8 cellular contexts compared by ENCODE assay signal in genomic region chr1:164560504-164560903, GRCh38. TPM values are rescaled to one million over a fixed set of nuclear protein-coding genes. Genes with fewer than 3 reads are reported as not detected.
DNase-seq lines count a peak whose midpoint lies in the region; ATAC-seq and TF ChIP-seq lines count a peak whose summit lies in the region.

No MANE protein-coding gene starts in this region.

- peak overlapping the region; percentile 53 for H3K9ac ChIP-seq in H9 (ENCODE audit: extremely low read depth, insufficient read length, low read length)

- H3K27ac ChIP-seq in H9 (ENCODE audit: insufficient read length, low read depth, low read length) (no peak overlapping the region), ascending aorta (peak overlapping the region; percentile 79 to 84), iPS DF 6.9 (ENCODE audit: low read length) (no peak overlapping the region), gastrocnemius medialis (peak overlapping the region; percentile 89 to 92 (median 90))

- H3K79me1 ChIP-seq in H9 (ENCODE audit: insufficient read depth, low read depth, low read length, poor library complexity, severe bottlenecking), result no peaks in the 10 kb centered on the region

- H2BK120ac ChIP-seq in H9 (ENCODE audit: low read depth, low read length, poor library complexity, severe bottlenecking), result no peak overlapping the region

- peaks cover 2% of the 10 kb centered on the region for H3K23me2 ChIP-seq in H9 (ENCODE audit: insufficient read length, low read depth, low read length, poor library complexity, severe bottlenecking)

- H3K9me3 ChIP-seq in H9 (ENCODE audit: control insufficient read depth, low read depth, low read length), result no peaks in the 10 kb centered on the region
- no peaks in the 10 kb centered on the region for H3K9me3 ChIP-seq in ascending aorta
- H3K9me3 ChIP-seq in iPS DF 6.9 (ENCODE audit: control insufficient read depth, insufficient read depth, low read length), result no peaks in the 10 kb centered on the region
- H3K9me3 ChIP-seq in gastrocnemius medialis, result no peaks in the 10 kb centered on the region

- no peak overlapping the region for H3T11ph ChIP-seq in H9 (ENCODE audit: low read length)

- TF ChIP-seq CTCF in H9 (conservative IDR thresholded peaks at IDR 0.05) (no peak), ascending aorta (IDR thresholded peaks at IDR 0.05) (no peak), gastrocnemius medialis (IDR thresholded peaks at IDR 0.05 in 4 of 5, conservative IDR thresholded peaks at IDR 0.05 in 1 of 5) (no peak), GM10266 (IDR thresholded peaks at IDR 0.05; ENCODE audit: control insufficient read depth, insufficient read depth, low read depth, missing control alignments) (no peak)

- H2BK12ac ChIP-seq in H9 (ENCODE audit: insufficient read length, low read depth, low read length), result no peak overlapping the region

- H2BK5ac ChIP-seq in H9 (ENCODE audit: insufficient read length, low read length), result no peak overlapping the region

- DNase-seq in H9 (no peak), ascending aorta (ENCODE audit: low spot score in 2 of 2) (no peak), iPS DF 6.9 (ENCODE audit: low read depth, low spot score) (no peak), gastrocnemius medialis (no peak), GM10266 (ENCODE audit: extremely low spot score) (no peak), MV-4-11 (lab: John Stamatoyannopoulos, UW) (no peak)

- no peak overlapping the region for H2AK5ac ChIP-seq in H9 (ENCODE audit: insufficient read length, low read length)

- no peak overlapping the region for H3K14ac ChIP-seq in H9 (ENCODE audit: insufficient read depth, low read length)

- H3K4me3 ChIP-seq in ascending aorta (peak overlapping the region; percentile 69 to 82), iPS DF 6.9 (ENCODE audit: low read length) (peak overlapping the region; percentile 58), gastrocnemius medialis (peak overlapping the region; percentile 72 to 94 (median 82))

- H4K91ac ChIP-seq in H9 (ENCODE audit: insufficient read length, low read depth, low read length), result no peak overlapping the region

- H3K4ac ChIP-seq in H9 (ENCODE audit: low read depth, low read length), result no peak overlapping the region

- H3K36me3 ChIP-seq in ascending aorta (no peaks in the 10 kb centered on the region), iPS DF 6.9 (ENCODE audit: control insufficient read depth, insufficient read depth, low read length) (no peaks in the 10 kb centered on the region; the same call in 1 of the 2 replicates), gastrocnemius medialis (no peaks in the 10 kb centered on the region)

- H3K18ac ChIP-seq in H9 (ENCODE audit: insufficient read length, low read depth, low read length), result no peak overlapping the region

- H3K4me3 Mint-ChIP-seq in H9, result peak overlapping the region; percentile 98 to 99

- no peak overlapping the region for H4K5ac ChIP-seq in H9 (ENCODE audit: insufficient read length, low read depth, low read length)

- H3K36me3 Mint-ChIP-seq in H9 (ENCODE audit: insufficient read depth in 1 of 3, low read depth in 3 of 3), result peaks cover 0 to 13% (median 9%) of the 10 kb centered on the region in 3 experiments; a peak in 3 of 7 replicates

- intact Hi-C loops in ascending aorta (cut with DNase I), result no loop called here
- intact Hi-C loops in gastrocnemius medialis (cut with DNase I; ENCODE audit: low total_unique reads), result loop anchor here (2.0 to 10.0 kb wide), 3 partner anchors 52 to 226 kb away; no protein-coding TSS in a partner anchor

- no peak for TF ChIP-seq POLR2A in gastrocnemius medialis (IDR thresholded peaks at IDR 0.05)

- H4K8ac ChIP-seq in H9 (replicated peaks; ENCODE audit: insufficient read length, low read depth, low read length), result no peak overlapping the region

- H3K56ac ChIP-seq in H9 (ENCODE audit: insufficient read length, low read depth, low read length), result no peak overlapping the region

- WGBS in H9 (ENCODE audit: extremely low coverage, insufficient read length, low lambda C conversion rate), result no CpG with 5 or more reads among the region's 3 CpGs
- 100% methylated on average over 1 of the region's 3 CpGs for WGBS in iPS DF 6.9 (ENCODE audit: insufficient coverage, insufficient read length)

- H3K9me3 Mint-ChIP-seq in H9, result no peaks in the 10 kb centered on the region

- H4K20me1 ChIP-seq in H9 (ENCODE audit: control insufficient read depth, insufficient read depth, insufficient read length), result no peaks in the 10 kb centered on the region

- H3K4me1 ChIP-seq in H9 (ENCODE audit: insufficient read depth, low read length), result peaks cover 3% of the 10 kb centered on the region; the same call in 1 of the 2 replicates
- no peaks in the 10 kb centered on the region for H3K4me1 ChIP-seq in ascending aorta
- H3K4me1 ChIP-seq in iPS DF 6.9 (ENCODE audit: control insufficient read depth, insufficient read depth, low read length), result no peaks in the 10 kb centered on the region; the same call in 1 of the 2 replicates
- H3K4me1 ChIP-seq in gastrocnemius medialis, result peaks cover 29 to 34% of the 10 kb centered on the region in 2 donors

- no peak overlapping the region for H2BK15ac ChIP-seq in H9 (ENCODE audit: low read depth, low read length)

- peak overlapping the region; percentile 96 to 99 (median 98); a peak in 6 of 7 replicates for H3K27ac Mint-ChIP-seq in H9

- no peaks in the 10 kb centered on the region for H3K27me3 ChIP-seq in H9 (ENCODE audit: insufficient read depth, low read length)
- no peaks in the 10 kb centered on the region for H3K27me3 ChIP-seq in ascending aorta
- no peaks in the 10 kb centered on the region for H3K27me3 ChIP-seq in iPS DF 6.9 (ENCODE audit: control insufficient read depth, insufficient read depth, low read length)
- H3K27me3 ChIP-seq in gastrocnemius medialis, result no peaks in the 10 kb centered on the region

- no peak overlapping the region for H2BK20ac ChIP-seq in H9 (ENCODE audit: low read depth, low read length, poor library complexity, severe bottlenecking)

- ATAC-seq in gastrocnemius medialis, result no peak
- no peak for ATAC-seq in GM18873 (IDR thresholded peaks at IDR 0.05; ENCODE audit: low FRiP score, unreplicated experiment)
- no peak for ATAC-seq in GM21526 (IDR thresholded peaks at IDR 0.05; ENCODE audit: low FRiP score, unreplicated experiment)

- H3K4me2 ChIP-seq in H9 (ENCODE audit: insufficient read depth, insufficient read length, low read length), result peak overlapping the region; percentile 68

- H2AFZ ChIP-seq in H9 (ENCODE audit: low read length), result no peak overlapping the region

- in situ Hi-C loops in gastrocnemius medialis (cut with MboI; ENCODE audit: low sequenced_read_pairs in 4 of 4), result no loop called here

- peaks cover 50 to 51% of the 10 kb centered on the region in 2 experiments for H3K4me1 Mint-ChIP-seq in H9

- no peak overlapping the region for H3K23ac ChIP-seq in H9 (ENCODE audit: insufficient read length, low read depth, low read length)

- H3K79me2 ChIP-seq in H9 (ENCODE audit: insufficient read depth, low read length), result peaks cover 26% of the 10 kb centered on the region

- H3K27me3 Mint-ChIP-seq in H9 (ENCODE audit: low read depth), result no peaks in the 10 kb centered on the region

RNA-seq across cellular contexts. Expression of gene PBX1, which starts 1.5 kb away (rescaled TPM):
- total RNA-seq in H9 (2021) (133 and 142 TPM in 2 replicates), ascending aorta (37.4 TPM), gastrocnemius medialis (10 to 100 TPM; 21.7 to 36.5 (median 29.0) TPM)

Comparison
In these comparisons a context has a peak if more than half of its experiments do, and no peak if none do; other contexts are left out.
1. H3K27ac ChIP-seq: peak in ascending aorta (2 of 2) and gastrocnemius medialis (4 of 4); none in H9 (single experiment) and iPS DF 6.9 (single experiment).
2. Peak in every context shown above with its lines, with median percentiles within 50 percentile points of each other: H3K4me3 ChIP-seq.